1 cellular context compared by ENCODE assay signal in the genomic region with DNA sequence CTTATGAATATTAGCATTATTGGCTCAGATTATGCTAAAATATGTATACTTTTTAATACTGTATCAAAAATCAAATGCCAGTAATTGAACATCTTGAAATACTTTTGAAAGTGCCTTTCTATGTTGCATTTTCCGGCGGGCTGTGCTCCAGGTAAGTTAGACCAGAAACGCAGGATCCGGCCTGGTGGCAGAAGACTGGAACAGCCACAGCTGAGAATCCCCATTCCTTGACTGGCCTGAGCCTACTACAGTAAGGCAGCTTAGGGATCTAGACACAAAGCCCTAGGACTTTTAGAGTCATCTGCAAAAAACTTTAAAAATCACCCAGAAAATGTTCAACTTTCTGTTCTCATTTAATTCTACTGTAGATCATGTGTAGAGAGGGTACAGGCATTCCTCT.
TF ChIP-seq lines count a peak whose summit lies in the region.

No MANE protein-coding gene starts in this region.

TF ChIP-seq in GM23338, 12 proteins besides CTCF, POLR2A, EP300 and RAD21 (continued from another document):
- TF ChIP-seq ZNF462 (CRISPR knock-in tag; IDR thresholded peaks at IDR 0.05) (no peak), NANOG (IDR thresholded peaks at IDR 0.05; ENCODE audit: borderline replicate concordance) (no peak), EZH2phosphoT487 (IDR thresholded peaks at IDR 0.05; ENCODE audit: unreplicated experiment) (no peak), POLR2AphosphoS5 (IDR thresholded peaks at IDR 0.05; ENCODE audit: low read depth) (no peak), ZNF331 (CRISPR knock-in tag; IDR thresholded peaks at IDR 0.05; ENCODE audit: low read depth) (no peak), JUNB (IDR thresholded peaks at IDR 0.05; ENCODE audit: unreplicated experiment) (no peak), CREB1 (CRISPR knock-in tag; IDR thresholded peaks at IDR 0.05; ENCODE audit: low read depth) (no peak)
